1 cellular context compared by ENCODE assay signal in genomic region chr5:82640901-82641300, GRCh38.
TF ChIP-seq lines count a peak whose summit lies in the region.

No MANE protein-coding gene starts in this region.

TF ChIP-seq in HCT116, 20 proteins besides CTCF, POLR2A, EP300 and RAD21 (continued from another document):
- TF ChIP-seq, protein P1, sequence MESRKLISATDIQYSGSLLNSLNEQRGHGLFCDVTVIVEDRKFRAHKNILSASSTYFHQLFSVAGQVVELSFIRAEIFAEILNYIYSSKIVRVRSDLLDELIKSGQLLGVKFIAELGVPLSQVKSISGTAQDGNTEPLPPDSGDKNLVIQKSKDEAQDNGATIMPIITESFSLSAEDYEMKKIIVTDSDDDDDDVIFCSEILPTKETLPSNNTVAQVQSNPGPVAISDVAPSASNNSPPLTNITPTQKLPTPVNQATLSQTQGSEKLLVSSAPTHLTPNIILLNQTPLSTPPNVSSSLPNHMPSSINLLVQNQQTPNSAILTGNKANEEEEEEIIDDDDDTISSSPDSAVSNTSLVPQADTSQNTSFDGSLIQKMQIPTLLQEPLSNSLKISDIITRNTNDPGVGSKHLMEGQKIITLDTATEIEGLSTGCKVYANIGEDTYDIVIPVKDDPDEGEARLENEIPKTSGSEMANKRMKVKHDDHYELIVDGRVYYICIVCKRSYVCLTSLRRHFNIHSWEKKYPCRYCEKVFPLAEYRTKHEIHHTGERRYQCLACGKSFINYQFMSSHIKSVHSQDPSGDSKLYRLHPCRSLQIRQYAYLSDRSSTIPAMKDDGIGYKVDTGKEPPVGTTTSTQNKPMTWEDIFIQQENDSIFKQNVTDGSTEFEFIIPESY (IDR thresholded peaks at IDR 0.05; ENCODE audit: extremely low read depth, insufficient replicate concordance, low read length), result no peak
- TF ChIP-seq ELF1 (IDR thresholded peaks at IDR 0.05; ENCODE audit: borderline replicate concordance, low read depth) (no peak), ZFX (IDR thresholded peaks at IDR 0.05) (no peak), SIN3A (IDR thresholded peaks at IDR 0.05; ENCODE audit: low read depth) (no peak), YY1 (IDR thresholded peaks at IDR 0.05; ENCODE audit: extremely low read depth, insufficient replicate concordance, low read depth, low read length) (no peak), EZH2phosphoT487 (IDR thresholded peaks at IDR 0.05; ENCODE audit: borderline replicate concordance) (no peak)
- TF ChIP-seq, protein P2, sequence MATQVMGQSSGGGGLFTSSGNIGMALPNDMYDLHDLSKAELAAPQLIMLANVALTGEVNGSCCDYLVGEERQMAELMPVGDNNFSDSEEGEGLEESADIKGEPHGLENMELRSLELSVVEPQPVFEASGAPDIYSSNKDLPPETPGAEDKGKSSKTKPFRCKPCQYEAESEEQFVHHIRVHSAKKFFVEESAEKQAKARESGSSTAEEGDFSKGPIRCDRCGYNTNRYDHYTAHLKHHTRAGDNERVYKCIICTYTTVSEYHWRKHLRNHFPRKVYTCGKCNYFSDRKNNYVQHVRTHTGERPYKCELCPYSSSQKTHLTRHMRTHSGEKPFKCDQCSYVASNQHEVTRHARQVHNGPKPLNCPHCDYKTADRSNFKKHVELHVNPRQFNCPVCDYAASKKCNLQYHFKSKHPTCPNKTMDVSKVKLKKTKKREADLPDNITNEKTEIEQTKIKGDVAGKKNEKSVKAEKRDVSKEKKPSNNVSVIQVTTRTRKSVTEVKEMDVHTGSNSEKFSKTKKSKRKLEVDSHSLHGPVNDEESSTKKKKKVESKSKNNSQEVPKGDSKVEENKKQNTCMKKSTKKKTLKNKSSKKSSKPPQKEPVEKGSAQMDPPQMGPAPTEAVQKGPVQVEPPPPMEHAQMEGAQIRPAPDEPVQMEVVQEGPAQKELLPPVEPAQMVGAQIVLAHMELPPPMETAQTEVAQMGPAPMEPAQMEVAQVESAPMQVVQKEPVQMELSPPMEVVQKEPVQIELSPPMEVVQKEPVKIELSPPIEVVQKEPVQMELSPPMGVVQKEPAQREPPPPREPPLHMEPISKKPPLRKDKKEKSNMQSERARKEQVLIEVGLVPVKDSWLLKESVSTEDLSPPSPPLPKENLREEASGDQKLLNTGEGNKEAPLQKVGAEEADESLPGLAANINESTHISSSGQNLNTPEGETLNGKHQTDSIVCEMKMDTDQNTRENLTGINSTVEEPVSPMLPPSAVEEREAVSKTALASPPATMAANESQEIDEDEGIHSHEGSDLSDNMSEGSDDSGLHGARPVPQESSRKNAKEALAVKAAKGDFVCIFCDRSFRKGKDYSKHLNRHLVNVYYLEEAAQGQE (IDR thresholded peaks at IDR 0.05; ENCODE audit: low read depth), result no peak
